In the genomic region with DNA sequence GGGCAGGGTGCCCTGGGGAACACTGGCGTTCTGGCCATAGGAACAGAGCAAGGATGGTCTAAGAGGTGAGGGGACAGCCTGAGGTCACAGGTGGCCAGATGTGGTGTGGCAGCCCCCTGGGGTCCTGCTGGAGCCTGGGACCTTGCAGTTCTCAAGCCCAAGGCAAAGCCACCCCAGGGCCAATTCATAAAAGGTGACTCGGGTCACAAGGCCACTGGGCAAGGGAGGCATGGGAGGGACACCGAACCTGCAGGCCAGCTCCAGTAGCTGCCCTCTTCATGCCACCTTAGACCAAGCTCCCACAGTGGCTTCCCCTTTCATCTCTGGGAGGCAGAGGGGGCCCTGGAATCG, we compare ENCODE assay signal across 1 cellular context.
A peak's percentile ranks its signal among the peaks of the same experiment; 100 is the strongest.
TF ChIP-seq lines count a peak whose summit lies in the region.

No MANE protein-coding gene starts in this region.

TF ChIP-seq in HepG2, 621 proteins besides CTCF, POLR2A, EP300 and RAD21:
- TF ChIP-seq USF2 (IDR thresholded peaks at IDR 0.05; ENCODE audit: low read depth, low read length) (no peak), USF2 (CRISPR knock-in tag; IDR thresholded peaks at IDR 0.05; ENCODE audit: borderline replicate concordance) (0 out of 2 replicates have a peak, but pooled peaks have one; percentile 1), NAIF1 (CRISPR knock-in tag; IDR thresholded peaks at IDR 0.05; ENCODE audit: borderline replicate concordance) (peak; percentile 23; the same call in 1 of the 2 replicates), HNRNPL (IDR thresholded peaks at IDR 0.05; ENCODE audit: low read depth, low read length) (peak; percentile 95; the same call in 1 of the 2 replicates), NFE2L1 (CRISPR knock-in tag; IDR thresholded peaks at IDR 0.05; ENCODE audit: borderline replicate concordance) (peak; percentile 47; the same call in 1 of the 2 replicates), ATAD3A (CRISPR knock-in tag; IDR thresholded peaks at IDR 0.05) (0 out of 2 replicates have a peak, but pooled peaks have one; percentile 32), CENPT (CRISPR knock-in tag; IDR thresholded peaks at IDR 0.05; ENCODE audit: low read depth) (0 out of 2 replicates have a peak, but pooled peaks have one; percentile 1), CBX1 (IDR thresholded peaks at IDR 0.05; ENCODE audit: low read depth) (peak; percentile 37), HIVEP1 (CRISPR knock-in tag; IDR thresholded peaks at IDR 0.05) (0 out of 2 replicates have a peak, but pooled peaks have one; percentile 6), ZNF232 (CRISPR knock-in tag; IDR thresholded peaks at IDR 0.05; ENCODE audit: borderline replicate concordance) (0 out of 2 replicates have a peak, but pooled peaks have one; percentile 34), IKZF5 (CRISPR knock-in tag; IDR thresholded peaks at IDR 0.05) (no peak), EZH2 (conservative IDR thresholded peaks at IDR 0.05; ENCODE audit: low read depth, low read length) (no peak), ZNF691 (CRISPR knock-in tag; IDR thresholded peaks at IDR 0.05; ENCODE audit: borderline replicate concordance, low read depth) (no peak)
- TF ChIP-seq, protein P1, sequence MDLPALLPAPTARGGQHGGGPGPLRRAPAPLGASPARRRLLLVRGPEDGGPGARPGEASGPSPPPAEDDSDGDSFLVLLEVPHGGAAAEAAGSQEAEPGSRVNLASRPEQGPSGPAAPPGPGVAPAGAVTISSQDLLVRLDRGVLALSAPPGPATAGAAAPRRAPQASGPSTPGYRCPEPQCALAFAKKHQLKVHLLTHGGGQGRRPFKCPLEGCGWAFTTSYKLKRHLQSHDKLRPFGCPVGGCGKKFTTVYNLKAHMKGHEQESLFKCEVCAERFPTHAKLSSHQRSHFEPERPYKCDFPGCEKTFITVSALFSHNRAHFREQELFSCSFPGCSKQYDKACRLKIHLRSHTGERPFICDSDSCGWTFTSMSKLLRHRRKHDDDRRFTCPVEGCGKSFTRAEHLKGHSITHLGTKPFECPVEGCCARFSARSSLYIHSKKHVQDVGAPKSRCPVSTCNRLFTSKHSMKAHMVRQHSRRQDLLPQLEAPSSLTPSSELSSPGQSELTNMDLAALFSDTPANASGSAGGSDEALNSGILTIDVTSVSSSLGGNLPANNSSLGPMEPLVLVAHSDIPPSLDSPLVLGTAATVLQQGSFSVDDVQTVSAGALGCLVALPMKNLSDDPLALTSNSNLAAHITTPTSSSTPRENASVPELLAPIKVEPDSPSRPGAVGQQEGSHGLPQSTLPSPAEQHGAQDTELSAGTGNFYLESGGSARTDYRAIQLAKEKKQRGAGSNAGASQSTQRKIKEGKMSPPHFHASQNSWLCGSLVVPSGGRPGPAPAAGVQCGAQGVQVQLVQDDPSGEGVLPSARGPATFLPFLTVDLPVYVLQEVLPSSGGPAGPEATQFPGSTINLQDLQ (CRISPR knock-in tag; IDR thresholded peaks at IDR 0.05), result peak; percentile 1; the same call in 1 of the 2 replicates
- TF ChIP-seq, protein P2, sequence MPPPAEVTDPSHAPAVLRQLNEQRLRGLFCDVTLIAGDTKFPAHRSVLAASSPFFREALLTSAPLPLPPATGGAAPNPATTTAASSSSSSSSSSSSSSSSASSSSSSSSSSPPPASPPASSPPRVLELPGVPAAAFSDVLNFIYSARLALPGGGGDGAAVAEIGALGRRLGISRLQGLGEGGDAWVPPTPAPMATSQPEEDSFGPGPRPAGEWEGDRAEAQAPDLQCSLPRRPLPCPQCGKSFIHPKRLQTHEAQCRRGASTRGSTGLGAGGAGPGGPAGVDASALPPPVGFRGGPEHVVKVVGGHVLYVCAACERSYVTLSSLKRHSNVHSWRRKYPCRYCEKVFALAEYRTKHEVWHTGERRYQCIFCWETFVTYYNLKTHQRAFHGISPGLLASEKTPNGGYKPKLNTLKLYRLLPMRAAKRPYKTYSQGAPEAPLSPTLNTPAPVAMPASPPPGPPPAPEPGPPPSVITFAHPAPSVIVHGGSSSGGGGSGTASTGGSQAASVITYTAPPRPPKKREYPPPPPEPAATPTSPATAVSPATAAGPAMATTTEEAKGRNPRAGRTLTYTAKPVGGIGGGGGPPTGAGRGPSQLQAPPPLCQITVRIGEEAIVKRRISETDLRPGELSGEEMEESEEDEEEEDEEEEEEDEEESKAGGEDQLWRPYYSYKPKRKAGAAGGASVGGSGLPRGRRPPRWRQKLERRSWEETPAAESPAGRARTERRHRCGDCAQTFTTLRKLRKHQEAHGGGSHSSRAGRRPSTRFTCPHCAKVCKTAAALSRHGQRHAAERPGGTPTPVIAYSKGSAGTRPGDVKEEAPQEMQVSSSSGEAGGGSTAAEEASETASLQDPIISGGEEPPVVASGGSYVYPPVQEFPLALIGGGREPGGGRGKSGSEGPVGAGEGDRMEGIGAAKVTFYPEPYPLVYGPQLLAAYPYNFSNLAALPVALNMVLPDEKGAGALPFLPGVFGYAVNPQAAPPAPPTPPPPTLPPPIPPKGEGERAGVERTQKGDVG (CRISPR knock-in tag; IDR thresholded peaks at IDR 0.05; ENCODE audit: borderline replicate concordance), result peak; percentile 63; the same call in 1 of the 2 replicates
